Comparison of ENCODE assay signal across 9 cellular contexts in genomic region chr19:17089238-17089637, GRCh38. TPM values are rescaled to one million over a fixed set of nuclear protein-coding genes. Genes with fewer than 3 reads are reported as not detected.
DNase-seq lines count a peak whose midpoint lies in the region; ATAC-seq and TF ChIP-seq lines count a peak whose summit lies in the region.
"Had no signal": no experiment of that assay in that cellular context is flagged by ENCODE, and none has a peak within 500 bp of the region (broad histone marks: within the 10 kb centered on the region; RNA-seq: fewer than 3 reads in every experiment).

No MANE protein-coding gene starts in this region.

- peaks cover 0 to 17% of the 10 kb centered on the region in 2 donors for H3K4me1 ChIP-seq in uterus

- H3K27ac ChIP-seq in uterus (peak overlapping the region; percentile 76 to 95), caudate nucleus (ENCODE audit: low read depth, low read length) (no peak overlapping the region)

- H3K4me1 Mint-ChIP-seq in central memory CD8-positive, alpha-beta T cell = peaks cover 60% of the 10 kb centered on the region
- H3K4me1 Mint-ChIP-seq in mesothelial cell of epicardium = peaks cover 11% of the 10 kb centered on the region

- no peak for ATAC-seq in central memory CD8-positive, alpha-beta T cell (replicated peaks; ENCODE audit: extremely low read depth, poor library complexity, severe bottlenecking)

- TF ChIP-seq CTCF in mesothelial cell of epicardium (IDR thresholded peaks at IDR 0.05; ENCODE audit: unreplicated experiment) (no peak), uterus (IDR thresholded peaks at IDR 0.05) (no peak)

- no peaks in the 10 kb centered on the region for H3K9me3 Mint-ChIP-seq in central memory CD8-positive, alpha-beta T cell
- no peaks in the 10 kb centered on the region for H3K9me3 Mint-ChIP-seq in mesothelial cell of epicardium

- H3K4me3 Mint-ChIP-seq in central memory CD8-positive, alpha-beta T cell = no peak overlapping the region
- H3K4me3 Mint-ChIP-seq in mesothelial cell of epicardium = no peak overlapping the region

- no peaks in the 10 kb centered on the region for H3K27me3 Mint-ChIP-seq in central memory CD8-positive, alpha-beta T cell
- H3K27me3 Mint-ChIP-seq in mesothelial cell of epicardium (ENCODE audit: low read depth) = no peaks in the 10 kb centered on the region

- H3K36me3 ChIP-seq in uterus = no peaks in the 10 kb centered on the region

- no peaks in the 10 kb centered on the region for H3K27me3 ChIP-seq in uterus

- TF ChIP-seq POLR2A in uterus (IDR thresholded peaks at IDR 0.05) = peak in 1 of 2 donors; percentile 28

- H3K36me3 Mint-ChIP-seq in central memory CD8-positive, alpha-beta T cell (ENCODE audit: insufficient read depth) = peaks cover 20% of the 10 kb centered on the region
- H3K36me3 Mint-ChIP-seq in mesothelial cell of epicardium = peaks cover 8% of the 10 kb centered on the region

- peak; percentile 72 for DNase-seq in M059J (ENCODE audit: low read depth)
- no peak for DNase-seq in central memory CD8-positive, alpha-beta T cell (ENCODE audit: low spot score in 2 of 2)
- no peak for DNase-seq in mesothelial cell of epicardium (ENCODE audit: low spot score in 2 of 2, unreplicated experiment in 2 of 2)
- peak; percentile 46 to 56 for DNase-seq in uterus
- DNase-seq in activated CD8-positive, alpha-beta memory T cell treated with anti-CD3 and anti-CD28 coated beads for 24 hours = no peak
- DNase-seq in GM19240 (ENCODE audit: insufficient read length, low spot score) = no peak
- no peak for DNase-seq in caudate nucleus (lab: John Stamatoyannopoulos, UW)
- DNase-seq: activated naive CD4-positive, alpha-beta T cell treated with anti-CD3 and anti-CD28 coated beads, Interleukin-2, amount 50 U/mL, for 16 hours; hypothalamus had no signal

- intact Hi-C loops in uterus (cut with DNase I; ENCODE audit: low total_unique reads) = no loop called here

- H3K4me3 ChIP-seq in uterus = no peak overlapping the region

- peak overlapping the region; percentile 12 for H3K27ac Mint-ChIP-seq in central memory CD8-positive, alpha-beta T cell (ENCODE audit: low read depth)
- peak overlapping the region; percentile 82 for H3K27ac Mint-ChIP-seq in mesothelial cell of epicardium

- H3K9me3 ChIP-seq in uterus = no peaks in the 10 kb centered on the region

RNA-seq across cellular contexts. Expression of gene MYO9B, which starts 13.7 kb away (rescaled TPM):
- 33.0 and 57.0 TPM in 2 replicates for total RNA-seq in M059J (2014; rRNA removed; shearing (Covaris generic))
- total RNA-seq in mesothelial cell of epicardium (86.0 to 90.8 TPM (median 87.7 TPM) in 3 replicates), uterus (100 to 1,000 TPM in 1 of 4 donors, 10 to 100 TPM in 3; 17.6 to 117 (median 54.1) TPM)

RNA-seq across cellular contexts. Expression of gene HAUS8, which starts 14.0 kb away (rescaled TPM):
- total RNA-seq in M059J (2014; rRNA removed; shearing (Covaris generic)) = 20.9 and 23.7 TPM in 2 replicates
- total RNA-seq in mesothelial cell of epicardium (11.9 to 14.7 TPM (median 13.3 TPM) in 3 replicates), uterus (10 to 100 TPM in 2 of 4 donors, 1 to 10 TPM in 2; 2.6 to 11.5 (median 6.9) TPM)

Comparison
In these comparisons a context has a peak if more than half of its experiments do, and no peak if none do; other contexts are left out.
1. DNase-seq: peak in M059J (single experiment) and uterus (2 of 2); none in central memory CD8-positive, alpha-beta T cell (0 of 2), mesothelial cell of epicardium (0 of 2), activated CD8-positive, alpha-beta memory T cell treated with anti-CD3 and anti-CD28 coated beads for 24 hours (single experiment), GM19240 (single experiment) and caudate nucleus (0 of 61).